In the genomic region with DNA sequence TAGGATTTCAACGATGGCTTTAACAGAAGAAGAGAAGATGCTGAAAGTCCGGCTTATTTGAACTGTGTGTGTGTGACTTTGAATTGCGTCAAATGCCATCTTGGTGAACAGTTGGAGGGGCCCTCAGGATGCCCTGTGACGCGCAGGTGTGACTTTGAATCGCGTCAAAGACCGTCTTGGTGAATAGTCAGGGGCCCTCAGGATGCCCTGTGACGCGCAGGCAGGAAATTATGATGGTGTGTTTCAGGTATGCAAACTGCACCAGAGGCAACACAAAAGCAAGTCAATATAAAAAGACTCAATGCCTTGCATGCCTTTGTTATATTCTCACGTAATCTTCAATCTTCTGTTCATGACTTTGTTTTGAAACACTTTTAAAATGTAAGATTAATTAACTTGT, we compare ENCODE assay signal across 28 cellular contexts. TPM values are rescaled to one million over a fixed set of nuclear protein-coding genes. Genes with fewer than 3 reads are reported as not detected.
DNase-seq lines count a peak whose midpoint lies in the region; ATAC-seq, FAIRE-seq and TF ChIP-seq lines count a peak whose summit lies in the region.
"Had no signal": no experiment of that assay in that cellular context is flagged by ENCODE, and none has a peak within 500 bp of the region (broad histone marks: within the 10 kb centered on the region; RNA-seq: fewer than 3 reads in every experiment).

No MANE protein-coding gene starts in this region.

- H3K27ac ChIP-seq in GM23338 (ENCODE audit: low read depth) (0 out of 2 replicates have a peak overlapping the region, but pooled peaks have one; percentile 55), astrocyte (ENCODE audit: low read depth, low read length) (peak overlapping the region; percentile 40), hepatocyte (peak overlapping the region; percentile 94), smooth muscle cell (ENCODE audit: low read depth) (peak overlapping the region; percentile 91)
- H3K27ac ChIP-seq: brain microvascular endothelial cell, HL-60, upper lobe of right lung had no signal

- H3K9me3 ChIP-seq in astrocyte (ENCODE audit: insufficient read depth, low read depth, low read length) (no peaks in the 10 kb centered on the region), hepatocyte (ENCODE audit: low read depth) (no peaks in the 10 kb centered on the region), smooth muscle cell (replicated peaks; ENCODE audit: low read depth) (no peaks in the 10 kb centered on the region)
- H3K9me3 ChIP-seq: upper lobe of right lung had no signal

- H3K4me1 Mint-ChIP-seq in GM23338 (peaks cover 74% of the 10 kb centered on the region), astrocyte (ENCODE audit: low read depth, unreplicated experiment) (peaks cover 30% of the 10 kb centered on the region)

- H3K9me3 Mint-ChIP-seq in GM23338 (peaks cover 29% of the 10 kb centered on the region), astrocyte (ENCODE audit: unreplicated experiment) (peaks cover 7% of the 10 kb centered on the region)
- H3K9me3 Mint-ChIP-seq: activated CD8-positive, alpha-beta T cell treated with anti-CD3 and anti-CD28 coated beads for 36 hours; activated naive CD4-positive, alpha-beta T cell treated with anti-CD3 and anti-CD28 coated beads, Interleukin-2, amount 10 ng/mL, durations not matched to agents 7 days and 5 days; T-helper 2 cell treated with Interferon-gamma antibody and Interleukin-4, amounts not matched to agents 5 μg/mL and 100 μg/mL, for 36 hours had no signal

- H3K36me3 ChIP-seq in GM23338 (ENCODE audit: insufficient read depth) (no peaks in the 10 kb centered on the region), astrocyte (ENCODE audit: insufficient read depth, low read length) (no peaks in the 10 kb centered on the region), hepatocyte (replicated peaks; ENCODE audit: insufficient read depth, low read depth) (no peaks in the 10 kb centered on the region), smooth muscle cell (ENCODE audit: low read depth) (no peaks in the 10 kb centered on the region)
- H3K36me3 ChIP-seq: brain microvascular endothelial cell, upper lobe of right lung had no signal

- FAIRE-seq in astrocyte (lab: Jason Lieb, UNC) (no peak), H54 (lab: Jason Lieb, UNC) (no peak)
- FAIRE-seq: islet of Langerhans had no signal

- H2AFZ ChIP-seq in GM23338 (no peak overlapping the region), astrocyte (ENCODE audit: low read depth, low read length) (no peak overlapping the region), hepatocyte (no peak overlapping the region), smooth muscle cell (ENCODE audit: low read depth) (no peak overlapping the region)

- no peak overlapping the region for H3K4me3 ChIP-seq in GM23338
- H3K4me3 ChIP-seq in astrocyte (ENCODE audit: insufficient read depth, low read depth, low read length): no peak overlapping the region
- H3K4me3 ChIP-seq in hepatocyte: no peak overlapping the region
- no peak overlapping the region for H3K4me3 ChIP-seq in smooth muscle cell
- H3K4me3 ChIP-seq: upper lobe of right lung had no signal

- H3K4me1 ChIP-seq in GM23338 (ENCODE audit: insufficient read depth) (peaks cover 47% of the 10 kb centered on the region), astrocyte (ENCODE audit: insufficient read depth, low read length) (peaks cover 16% of the 10 kb centered on the region), hepatocyte (ENCODE audit: insufficient read depth) (peaks cover 50% of the 10 kb centered on the region), smooth muscle cell (ENCODE audit: low read depth) (no peaks in the 10 kb centered on the region)

- ATAC-seq in GM23338 (no peak), GM21786 (IDR thresholded peaks at IDR 0.05; ENCODE audit: unreplicated experiment) (no peak)
- ATAC-seq: activated CD8-positive, alpha-beta T cell treated with anti-CD3 and anti-CD28 coated beads for 36 hours; left ventricle myocardium superior; stimulated activated memory B cell treated with anti-CD40 and anti-IgM and Interleukin-4, amounts not matched to agents 10 μg/mL and 1 μg/mL and 100 μg/mL, for 72 hours; upper lobe of right lung had no signal

- H3F3A ChIP-seq in GM23338 (replicated peaks; ENCODE audit: low read depth): 0 out of 2 replicates have a peak, but pooled peaks cover 12% of the 10 kb centered on the region
- H3F3A ChIP-seq in smooth muscle cell (ENCODE audit: low read depth): peaks cover 12% of the 10 kb centered on the region

- H4K20me1 ChIP-seq in GM23338 (replicated peaks; ENCODE audit: insufficient read depth) (no peaks in the 10 kb centered on the region), astrocyte (ENCODE audit: insufficient read depth, low read length) (no peaks in the 10 kb centered on the region), hepatocyte (ENCODE audit: insufficient read depth, poor library complexity, severe bottlenecking) (no peaks in the 10 kb centered on the region), smooth muscle cell (ENCODE audit: low read depth) (no peaks in the 10 kb centered on the region)

- H3K9ac ChIP-seq in astrocyte (ENCODE audit: low read length) (no peak overlapping the region), smooth muscle cell (ENCODE audit: low read depth) (peak overlapping the region; percentile 73)

- H3K4me2 ChIP-seq in GM23338 (0 out of 2 replicates have a peak overlapping the region, but pooled peaks have one; percentile 38), astrocyte (ENCODE audit: low read length) (no peak overlapping the region), hepatocyte (no peak overlapping the region), smooth muscle cell (no peak overlapping the region)

- H3K9me2 ChIP-seq in GM23338 (ENCODE audit: insufficient read depth) (no peaks in the 10 kb centered on the region), hepatocyte (replicated peaks; ENCODE audit: insufficient read depth) (no peaks in the 10 kb centered on the region)

- H3K27ac Mint-ChIP-seq in GM23338 (peak overlapping the region; percentile 72), astrocyte (ENCODE audit: unreplicated experiment) (peak overlapping the region; percentile 12)
- H3K27ac Mint-ChIP-seq: activated CD8-positive, alpha-beta T cell treated with anti-CD3 and anti-CD28 coated beads for 36 hours; activated naive CD4-positive, alpha-beta T cell treated with anti-CD3 and anti-CD28 coated beads, Interleukin-2, amount 10 ng/mL, durations not matched to agents 7 days and 5 days; CD4-positive, CD25-positive, alpha-beta regulatory T cell; stimulated activated memory B cell treated with anti-CD40 and anti-IgM and Interleukin-4, amounts not matched to agents 10 μg/mL and 1 μg/mL and 100 μg/mL, for 72 hours; T-helper 2 cell treated with Interferon-gamma antibody and Interleukin-4, amounts not matched to agents 5 μg/mL and 100 μg/mL, for 36 hours had no signal

- WGBS in hepatocyte (ENCODE audit: low lambda C conversion rate, missing lambda C conversion rate): 79% methylated on average over 11 of the region's 11 CpGs
- WGBS in smooth muscle cell (ENCODE audit: low lambda C conversion rate): 76% methylated on average over 11 of the region's 11 CpGs

- H3K27me3 ChIP-seq in GM23338 (ENCODE audit: insufficient read depth) (no peaks in the 10 kb centered on the region), astrocyte (ENCODE audit: insufficient read depth, low read length) (no peaks in the 10 kb centered on the region), hepatocyte (no peaks in the 10 kb centered on the region), smooth muscle cell (ENCODE audit: low read depth) (no peaks in the 10 kb centered on the region)
- H3K27me3 ChIP-seq: brain microvascular endothelial cell, upper lobe of right lung had no signal

- peaks cover 76% of the 10 kb centered on the region for H3K79me2 ChIP-seq in GM23338 (replicated peaks; ENCODE audit: insufficient read depth)
- no peaks in the 10 kb centered on the region for H3K79me2 ChIP-seq in astrocyte (ENCODE audit: insufficient read depth, low read length)
- peaks cover 79% of the 10 kb centered on the region for H3K79me2 ChIP-seq in hepatocyte
- peaks cover 8% of the 10 kb centered on the region for H3K79me2 ChIP-seq in smooth muscle cell (ENCODE audit: low read depth)

- H3K36me3 Mint-ChIP-seq in GM23338 (ENCODE audit: low read depth) (peaks cover 63% of the 10 kb centered on the region), astrocyte (ENCODE audit: low read depth, unreplicated experiment) (peaks cover 5% of the 10 kb centered on the region)

- TF ChIP-seq POLR2A in H54 (IDR thresholded peaks at IDR 0.05; ENCODE audit: low read depth, low read length): no peak

- no peak overlapping the region for H3K4me3 Mint-ChIP-seq in GM23338
- no peak overlapping the region for H3K4me3 Mint-ChIP-seq in astrocyte (ENCODE audit: unreplicated experiment)
- H3K4me3 Mint-ChIP-seq: activated CD8-positive, alpha-beta T cell treated with anti-CD3 and anti-CD28 coated beads for 36 hours; activated naive CD4-positive, alpha-beta T cell treated with anti-CD3 and anti-CD28 coated beads, Interleukin-2, amount 10 ng/mL, durations not matched to agents 7 days and 5 days; CD4-positive, CD25-positive, alpha-beta regulatory T cell; stimulated activated memory B cell treated with anti-CD40 and anti-IgM and Interleukin-4, amounts not matched to agents 10 μg/mL and 1 μg/mL and 100 μg/mL, for 72 hours; T-helper 2 cell treated with Interferon-gamma antibody and Interleukin-4, amounts not matched to agents 5 μg/mL and 100 μg/mL, for 36 hours had no signal

- DNase-seq in GM23338 (ENCODE audit: low spot score): no peak
- peak; percentile 76 for DNase-seq in astrocyte (ENCODE audit: low read depth)
- DNase-seq in hepatocyte (ENCODE audit: low spot score): no peak
- no peak for DNase-seq in smooth muscle cell (lab: John Stamatoyannopoulos, UW; ENCODE audit: unreplicated experiment)
- DNase-seq in H54 (ENCODE audit: insufficient read length, low spot score): no peak
- DNase-seq in NCI-H82 (lab: John Stamatoyannopoulos, UW): no peak
- DNase-seq: activated CD8-positive, alpha-beta T cell treated with anti-CD3 and anti-CD28 coated beads for 36 hours; activated naive CD4-positive, alpha-beta T cell treated with anti-CD3 and anti-CD28 coated beads, Interleukin-2, amount 10 ng/mL, durations not matched to agents 7 days and 5 days; AML-193; brain microvascular endothelial cell; CD4-positive, CD25-positive, alpha-beta regulatory T cell; effector CD4-positive, alpha-beta T cell; erythroblast; glutamatergic neuron; GOT3; MM.1S; NCI-H1930; NCI-H345; NCI-H69; nucleus accumbens; SHP77; upper lobe of right lung had no signal

- H3K27me3 Mint-ChIP-seq in GM23338 (ENCODE audit: insufficient read depth, low read depth, poor library complexity): peaks cover 30% of the 10 kb centered on the region
- H3K27me3 Mint-ChIP-seq in astrocyte (ENCODE audit: low read depth, unreplicated experiment): no peaks in the 10 kb centered on the region
- H3K27me3 Mint-ChIP-seq: activated CD8-positive, alpha-beta T cell treated with anti-CD3 and anti-CD28 coated beads for 36 hours; activated naive CD4-positive, alpha-beta T cell treated with anti-CD3 and anti-CD28 coated beads, Interleukin-2, amount 10 ng/mL, durations not matched to agents 7 days and 5 days; CD4-positive, CD25-positive, alpha-beta regulatory T cell; stimulated activated memory B cell treated with anti-CD40 and anti-IgM and Interleukin-4, amounts not matched to agents 10 μg/mL and 1 μg/mL and 100 μg/mL, for 72 hours had no signal

- TF ChIP-seq CTCF in GM23338 (conservative IDR thresholded peaks at IDR 0.05; ENCODE audit: low read depth in 2 of 2) (no peak), astrocyte (IDR thresholded peaks at IDR 0.05; ENCODE audit: insufficient read depth, low read depth, low read length) (no peak), hepatocyte (IDR thresholded peaks at IDR 0.05; ENCODE audit: poor library complexity) (no peak), smooth muscle cell (IDR thresholded peaks at IDR 0.05; ENCODE audit: borderline replicate concordance, insufficient read depth, poor library complexity, severe bottlenecking) (no peak)

RNA-seq across cellular contexts. Expression of a gene that starts 29.2 kb away (rescaled TPM):
- total RNA-seq in GM23338 (2014; rRNA removed; shearing (Covaris generic)): 35.1 and 52.6 TPM in 2 replicates
- polyA plus RNA-seq in GM23338 (2016; fragmentation: Nextera tagmentation; extraction: Ambion mirVana) (12.3 and 12.8 TPM in 2 replicates), hepatocyte (28.7 and 38.2 TPM in 2 replicates), smooth muscle cell (6.5 and 15.2 TPM in 2 replicates)
- total RNA-seq in astrocyte (35.7 and 38.9 TPM in 2 replicates), hepatocyte (21.9 and 30.8 TPM in 2 replicates), smooth muscle cell (6.1 and 7.5 TPM in 2 replicates)

Comparison
In these comparisons a context has a peak if more than half of its experiments do, and no peak if none do; other contexts are left out.
1. H3K27ac ChIP-seq: peak in every context shown above with its lines; median percentile 94 in hepatocyte; 91 in smooth muscle cell; 55 in GM23338; 40 in astrocyte.